Comparison of ENCODE assay signal across 33 cellular contexts in genomic region chr9:35852876-35853865, GRCh38. TPM values are rescaled to one million over a fixed set of nuclear protein-coding genes. Genes with fewer than 3 reads are reported as not detected.
A peak's percentile ranks its signal among the peaks of the same experiment; 100 is the strongest.
DNase-seq lines count a peak whose midpoint lies in the region; ATAC-seq and TF ChIP-seq lines count a peak whose summit lies in the region.
"Had no signal": no experiment of that assay in that cellular context is flagged by ENCODE, and none has a peak within 500 bp of the region (broad histone marks: within the 10 kb centered on the region; RNA-seq: fewer than 3 reads in every experiment).

No MANE protein-coding gene starts in this region.

- no peak overlapping the region for H2BK120ac ChIP-seq in neuronal stem cell (ENCODE audit: low read depth, low read length)

- no peak overlapping the region for H2BK12ac ChIP-seq in neuronal stem cell (ENCODE audit: low read length)

- peaks cover 0 to 2% of the 10 kb centered on the region in 2 donors for H3K4me1 ChIP-seq in neuronal stem cell (ENCODE audit: control insufficient read depth in 2 of 2, insufficient read depth in 1 of 2, low read depth in 1 of 2, low read length in 2 of 2)
- H3K4me1 ChIP-seq: pancreas, SJCRH30 had no signal

- no peaks in the 10 kb centered on the region for H3K27me3 ChIP-seq in neuronal stem cell (ENCODE audit: control insufficient read depth in 3 of 3, insufficient read depth in 3 of 3, low read depth in 1 of 3, low read length in 3 of 3)
- H3K27me3 ChIP-seq: adrenal gland, gastrocnemius medialis, hepatocyte, pancreas, SJCRH30 had no signal

- H2BK5ac ChIP-seq in neuronal stem cell (ENCODE audit: low read length) = no peak overlapping the region

- ATAC-seq in T-helper 17 cell (no peak), HG02870 (IDR thresholded peaks at IDR 0.05; ENCODE audit: unreplicated experiment) (no peak)
- ATAC-seq: gastrocnemius medialis, K562, pancreas had no signal

- no peak overlapping the region for H4K91ac ChIP-seq in neuronal stem cell (ENCODE audit: low read depth, low read length, poor library complexity)

- no peaks in the 10 kb centered on the region for H3K36me3 Mint-ChIP-seq in T-helper 17 cell (ENCODE audit: low read depth)

- no peak overlapping the region for H3K4ac ChIP-seq in neuronal stem cell (ENCODE audit: low read length)

- H3K9me3 ChIP-seq in T-helper 17 cell (ENCODE audit: control insufficient read depth, low read length, poor library complexity, severe bottlenecking) = no peaks in the 10 kb centered on the region
- H3K9me3 ChIP-seq in neuronal stem cell (replicated peaks in 1 of 2; ENCODE audit: control insufficient read depth in 2 of 2, insufficient read depth in 1 of 2, low read depth in 1 of 2, low read length in 2 of 2) = no peaks in the 10 kb centered on the region
- H3K9me3 ChIP-seq: adrenal gland, gastrocnemius medialis, pancreas, SJCRH30, thoracic aorta had no signal

- peak overlapping the region; percentile 75 for H3K27ac Mint-ChIP-seq in T-helper 17 cell
- H3K27ac Mint-ChIP-seq: activated T-cell treated with anti-CD3 and anti-CD28 coated beads, Interleukin-2, amount 50 U/mL, for 24 hours; stimulated activated naive CD8-positive, alpha-beta T cell treated with anti-CD3 and anti-CD28 coated beads, Interleukin-15, Interleukin-2, amounts not matched to agents 100 ng/mL and 50 ng/mL, for 24 hours had no signal

- H2AFZ ChIP-seq in neuronal stem cell (ENCODE audit: low read length) = no peak overlapping the region
- H2AFZ ChIP-seq: hepatocyte had no signal

- H3K79me1 ChIP-seq in neuronal stem cell (ENCODE audit: low read depth, low read length) = no peaks in the 10 kb centered on the region

- H3K4me2 ChIP-seq in neuronal stem cell (ENCODE audit: insufficient read depth, low read length, poor library complexity, severe bottlenecking) = no peak overlapping the region
- H3K4me2 ChIP-seq: hepatocyte, smooth muscle cell had no signal

- TF ChIP-seq CTCF in coronary artery (IDR thresholded peaks at IDR 0.05) = no peak
- TF ChIP-seq CTCF in GM13976 (IDR thresholded peaks at IDR 0.05; ENCODE audit: borderline replicate concordance, control extremely low read depth, extremely low read depth, insufficient read depth, missing control alignments) = no peak

- WGBS in neuronal stem cell (ENCODE audit: extremely low coverage in 2 of 2, insufficient read length in 2 of 2, insufficient replicate concordance in 1 of 2), 2 donors = no CpG with 5 or more reads among the region's 25 CpGs

- peaks cover 6% of the 10 kb centered on the region for H3K4me1 Mint-ChIP-seq in T-helper 17 cell

- H2BK15ac ChIP-seq in neuronal stem cell (ENCODE audit: low read length) = no peak overlapping the region

- peaks cover 17% of the 10 kb centered on the region for H3K27me3 Mint-ChIP-seq in T-helper 17 cell
- H3K27me3 Mint-ChIP-seq: activated T-cell treated with anti-CD3 and anti-CD28 coated beads, Interleukin-2, amount 50 U/mL, for 24 hours; stimulated activated naive CD8-positive, alpha-beta T cell treated with anti-CD3 and anti-CD28 coated beads, Interleukin-15, Interleukin-2, amounts not matched to agents 100 ng/mL and 50 ng/mL, for 24 hours had no signal

- H3K18ac ChIP-seq in neuronal stem cell (ENCODE audit: low read length) = no peak overlapping the region

- H3K4me3 ChIP-seq in coronary artery (no peak overlapping the region), neuronal stem cell (ENCODE audit: low read length in 2 of 2) (no peak overlapping the region)
- H3K4me3 ChIP-seq: adrenal gland, gastrocnemius medialis, hepatocyte, K562, pancreas, SJCRH30, smooth muscle cell, thoracic aorta had no signal

- no peak overlapping the region for H3K4me3 Mint-ChIP-seq in T-helper 17 cell
- H3K4me3 Mint-ChIP-seq: activated T-cell treated with anti-CD3 and anti-CD28 coated beads, Interleukin-2, amount 50 U/mL, for 24 hours; stimulated activated naive CD8-positive, alpha-beta T cell treated with anti-CD3 and anti-CD28 coated beads, Interleukin-15, Interleukin-2, amounts not matched to agents 100 ng/mL and 50 ng/mL, for 24 hours had no signal

- no peak overlapping the region for H2AK5ac ChIP-seq in neuronal stem cell (ENCODE audit: low read depth, low read length)

- no peak overlapping the region for H4K8ac ChIP-seq in neuronal stem cell (ENCODE audit: low read depth, low read length)

- peaks cover 0 to 24% of the 10 kb centered on the region in 2 donors for H3K36me3 ChIP-seq in neuronal stem cell (replicated peaks in 1 of 2; ENCODE audit: control insufficient read depth in 2 of 2, insufficient read depth in 2 of 2, low read length in 2 of 2)
- H3K36me3 ChIP-seq: adrenal gland, SJCRH30, WERI-Rb-1 had no signal

- H3K27ac ChIP-seq in coronary artery (no peak overlapping the region), neuronal stem cell (replicated peaks; ENCODE audit: low read length) (no peak overlapping the region)
- H3K27ac ChIP-seq: adrenal gland, gastrocnemius medialis, hepatocyte, pancreas, SJCRH30, thoracic aorta, WERI-Rb-1 had no signal

- H3K9ac ChIP-seq in neuronal stem cell (ENCODE audit: low read depth, low read length, poor library complexity) = peak overlapping the region; percentile 1

- H3K23ac ChIP-seq in neuronal stem cell (ENCODE audit: low read depth, low read length, poor library complexity) = peak overlapping the region; percentile 39

- in situ Hi-C loops in GM13976 (cut with MboI; ENCODE audit: low sequenced_read_pairs, unreplicated experiment) = no loop called here

- H3K14ac ChIP-seq in neuronal stem cell (ENCODE audit: low read length) = no peak overlapping the region

- DNase-seq in T-helper 17 cell (no peak), coronary artery (ENCODE audit: low spot score) (peak; percentile 56), neuronal stem cell (ENCODE audit: low spot score) (no peak), ureter (ENCODE audit: low spot score) (peak; percentile 17), GM13976 (ENCODE audit: low spot score) (no peak)
- no peak for DNase-seq in activated CD4-positive, alpha-beta T cell treated with anti-CD3 and anti-CD28 coated beads, Interleukin-2, amount 50 U/mL, for 1 hour
- DNase-seq: activated CD4-positive, alpha-beta T cell treated with anti-CD3 and anti-CD28 coated beads for 4 hours; activated naive CD4-positive, alpha-beta T cell; activated T-cell treated with anti-CD3 and anti-CD28 coated beads, Interleukin-2, amount 50 U/mL, for 24 hours; DMS79 treated with DMSO at 0.1 percent for 48 hours; gastrocnemius medialis; GDM1; NCI-H1092; NCI-H1694; NCI-H82; pancreas; SJCRH30; stimulated activated CD4-positive, alpha-beta T cell treated with anti-CD3 and anti-CD28 coated beads, Interleukin-1b, Interleukin-23, amount 100 ng/mL, for 48 hours; T1000; WERI-Rb-1 had no signal

RNA-seq across cellular contexts. Expression of gene OR13J1, which starts 17.0 kb away (rescaled TPM):
- total RNA-seq in T-helper 17 cell = not detected
- polyA plus RNA-seq in neuronal stem cell (2013, experiment 1 of 2) = not detected
- polyA plus RNA-seq in neuronal stem cell (2013, experiment 2 of 2) = not detected
- not detected for total RNA-seq in ureter
- total RNA-seq: adrenal gland, endothelial cell of umbilical vein, gastrocnemius medialis, hepatocyte, HT-29, K562, lung microvascular endothelial cell, M059J, NCI-H460, pancreas, SJCRH30, smooth muscle cell, thoracic aorta had no signal
- polyA plus RNA-seq: adrenal gland, endothelial cell of umbilical vein, hepatocyte, K562, neural cell, pancreas, smooth muscle cell had no signal

RNA-seq across cellular contexts. Expression of gene TMEM8B, which starts 24.1 kb away (rescaled TPM):
- total RNA-seq in T-helper 17 cell (1 to 10 TPM; 4.5 to 7.1 TPM), ureter (32.3 TPM)
- 32.8 TPM for polyA plus RNA-seq in neuronal stem cell (2013, experiment 1 of 2)
- 35.8 TPM for polyA plus RNA-seq in neuronal stem cell (2013, experiment 2 of 2)

RNA-seq across cellular contexts. Expression of gene FAM221B, which starts 24.6 kb away (rescaled TPM):
- total RNA-seq in T-helper 17 cell = not detected
- polyA plus RNA-seq in neuronal stem cell (2013, experiment 1 of 2) = 0.13 TPM
- 0.10 TPM for polyA plus RNA-seq in neuronal stem cell (2013, experiment 2 of 2)
- 0.26 TPM for total RNA-seq in ureter
- total RNA-seq: endothelial cell of umbilical vein, gastrocnemius medialis, hepatocyte, K562, lung microvascular endothelial cell, M059J, NCI-H460, pancreas, SJCRH30, smooth muscle cell, thoracic aorta had no signal
- polyA plus RNA-seq: endothelial cell of umbilical vein, hepatocyte, smooth muscle cell had no signal

RNA-seq across cellular contexts. Expression of gene HINT2, which starts 38.3 kb away (rescaled TPM):
- total RNA-seq in T-helper 17 cell (10 to 100 TPM; 15.0 to 20.5 TPM), ureter (40.5 TPM)
- polyA plus RNA-seq in neuronal stem cell (2013, experiment 1 of 2) = 56.0 TPM
- polyA plus RNA-seq in neuronal stem cell (2013, experiment 2 of 2) = 59.2 TPM

RNA-seq across cellular contexts. Expression of gene SPAG8, which starts 41.1 kb away (rescaled TPM):
- under 1 TPM; 0.81 to 0.97 TPM for total RNA-seq in T-helper 17 cell
- polyA plus RNA-seq in neuronal stem cell (2013, experiment 1 of 2) = 0.64 TPM
- 0.57 TPM for polyA plus RNA-seq in neuronal stem cell (2013, experiment 2 of 2)
- 6.4 TPM for total RNA-seq in ureter
- total RNA-seq: lung microvascular endothelial cell, smooth muscle cell had no signal

Comparison
In these comparisons a context has a peak if more than half of its experiments do, and no peak if none do; other contexts are left out.
1. DNase-seq: peak in coronary artery (single experiment) and ureter (single experiment); none in T-helper 17 cell (0 of 3), neuronal stem cell (single experiment), activated CD4-positive, alpha-beta T cell treated with anti-CD3 and anti-CD28 coated beads, Interleukin-2, amount 50 U/mL, for 1 hour (single experiment) and GM13976 (single experiment).